13 cellular contexts compared by ENCODE assay signal in genomic region chr4:76654796-76655195, GRCh38.
"Had no signal": no experiment of that assay in that cellular context is flagged by ENCODE, and none has a peak within 500 bp of the region (broad histone marks: within the 10 kb centered on the region; RNA-seq: fewer than 3 reads in every experiment).

No MANE protein-coding gene starts in this region.

- H3K9me3 ChIP-seq: suprapubic skin had no signal

- ATAC-seq: natural killer cell treated with Interleukin-12 subunit alpha and Interleukin-12 subunit beta and Interleukin-15 and Interleukin-18, amount 100 ng/mL, for 72 hours; stimulated activated naive CD8-positive, alpha-beta T cell treated with anti-CD3 and anti-CD28 coated beads, Interleukin-15, Interleukin-2, amounts not matched to agents 100 U/mL and 50 U/mL, for 24 hours had no signal

- H3K4me1 ChIP-seq: suprapubic skin had no signal

- H3K36me3 ChIP-seq: suprapubic skin had no signal

- H3K27me3 ChIP-seq: hepatocyte, suprapubic skin had no signal

- DNase-seq: activated B cell treated with CpG ODN at 0.5 μM for 24 hours; activated CD4-positive, alpha-beta T cell treated with anti-CD3 and anti-CD28 coated beads, Interleukin-2, amount 10 ng/mL, durations not matched to agents 24 days and 14 days; activated naive CD4-positive, alpha-beta T cell treated with Interleukin-2 at 50 U/mL for 16 hours; erythroblast; kidney; posterior cingulate gyrus; retina; stimulated activated CD4-positive, alpha-beta T cell treated with anti-CD3 and anti-CD28 coated beads, Interleukin-4, amount 100 ng/mL, for 4 hours; stimulated activated CD8-positive, alpha-beta memory T cell treated with anti-CD3 and anti-CD28 coated beads, Interleukin-4, amount 100 ng/mL, for 48 hours; stimulated activated naive CD8-positive, alpha-beta T cell treated with anti-CD3 and anti-CD28 coated beads, Interleukin-15, Interleukin-2, amounts not matched to agents 100 U/mL and 50 U/mL, for 24 hours had no signal

- H3K4me3 ChIP-seq: hepatocyte, suprapubic skin had no signal

- H3K27ac ChIP-seq: hepatocyte, suprapubic skin had no signal
